Comparison of ENCODE assay signal across 8 cellular contexts in the genomic region with DNA sequence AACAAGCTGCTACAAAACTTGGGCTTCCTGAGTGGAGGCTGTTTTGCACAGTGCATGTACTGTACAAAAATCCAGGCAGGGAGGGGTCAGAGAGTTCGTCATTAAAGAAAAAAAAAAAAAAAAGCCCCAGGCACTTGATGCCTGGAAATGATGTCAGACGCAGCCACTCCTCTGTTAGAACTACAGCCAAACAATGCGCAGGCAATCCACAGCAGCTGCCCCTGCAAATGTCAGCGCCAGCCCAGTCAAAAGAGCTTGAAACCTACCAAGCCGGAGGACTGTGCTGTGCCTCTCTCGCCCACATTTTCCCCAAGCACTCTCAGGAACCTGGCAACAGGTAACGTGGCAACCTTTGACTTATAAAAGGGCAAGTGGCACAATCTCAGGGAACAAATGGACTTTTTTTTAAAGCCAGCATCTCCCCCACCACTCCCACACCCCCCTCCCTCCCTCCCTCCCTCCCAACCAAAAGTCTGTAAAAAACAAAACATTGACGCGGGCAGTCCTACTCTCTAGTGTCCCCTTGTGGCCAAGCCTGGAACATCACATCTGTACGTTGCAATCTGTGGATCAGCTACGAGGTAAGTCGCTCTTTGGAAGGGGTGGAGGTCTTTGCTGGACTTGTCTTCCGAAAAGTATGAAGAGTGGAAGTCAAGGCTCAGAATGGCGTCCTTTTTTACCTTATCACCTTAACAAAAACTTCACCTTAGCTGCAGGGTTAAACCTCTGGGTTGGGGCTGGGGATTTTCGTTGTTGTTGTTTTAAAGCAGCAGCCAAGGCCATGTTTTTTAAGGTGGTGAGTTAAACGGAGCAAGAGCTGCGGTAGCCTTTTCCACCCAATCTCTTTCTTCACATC.
A peak's percentile ranks its signal among the peaks of the same experiment; 100 is the strongest.
DNase-seq lines count a peak whose midpoint lies in the region; ATAC-seq, FAIRE-seq and TF ChIP-seq lines count a peak whose summit lies in the region.

No MANE protein-coding gene starts in this region.

- H3K9me3 ChIP-seq in keratinocyte (ENCODE audit: control insufficient read depth, low read depth, low read length) = no peaks in the 10 kb centered on the region

- no peaks in the 10 kb centered on the region for H3K9me1 ChIP-seq in keratinocyte (ENCODE audit: control insufficient read depth, extremely low read depth, insufficient read depth, low read length)

- peak overlapping the region; percentile 95 for H3K27ac Mint-ChIP-seq in central memory CD8-positive, alpha-beta T cell (ENCODE audit: low read depth)

- peak; percentile 83 to 91 (median 88) for TF ChIP-seq CTCF in keratinocyte (optimal IDR thresholded peaks at IDR 0.05 in 1 of 3, IDR thresholded peaks at IDR 0.05 in 1 of 3, conservative IDR thresholded peaks at IDR 0.05 in 1 of 3; ENCODE audit: extremely low read depth in 1 of 3, insufficient read depth in 2 of 3, low read length in 3 of 3)

- peak; percentile 50 for ATAC-seq in HG03196 (IDR thresholded peaks at IDR 0.05; ENCODE audit: unreplicated experiment)
- peak; percentile 90 for ATAC-seq in central memory CD8-positive, alpha-beta T cell (replicated peaks; ENCODE audit: extremely low read depth, poor library complexity, severe bottlenecking)

- in situ Hi-C loops in GM18951 (cut with MboI; ENCODE audit: low sequenced_read_pairs, unreplicated experiment) = loop anchor here (5.0 to 10.0 kb wide), 2 partner anchors 71 to 137 kb away; no protein-coding TSS in a partner anchor

- peaks cover 5% of the 10 kb centered on the region for H3K79me2 ChIP-seq in keratinocyte (ENCODE audit: control insufficient read depth, insufficient read depth, low read length)

- dilution Hi-C loops in keratinocyte (cut with MboI; ENCODE audit: extremely low pct_ligation_motif_present, low sequenced_read_pairs) = no loop called here

- H3K4me3 ChIP-seq in keratinocyte (ENCODE audit: control insufficient read depth in 2 of 3, extremely low read depth in 1 of 3, insufficient read depth in 2 of 3, low read depth in 1 of 3, low read length in 3 of 3) = peak overlapping the region; percentile 42 to 69 (median 67)

- H3K27me3 ChIP-seq in keratinocyte (ENCODE audit: control insufficient read depth, extremely low read depth, insufficient read depth, low read length) = no peaks in the 10 kb centered on the region

- H3K4me2 ChIP-seq in keratinocyte (ENCODE audit: control insufficient read depth, extremely low read depth, insufficient read depth, low read depth, low read length) = peak overlapping the region; percentile 91

- DNase-seq in AG20443 (ENCODE audit: low spot score) (peak; percentile 90), NCI-H2227 treated with DMSO at 0.1 percent for 48 hours (lab: John Stamatoyannopoulos, UW) (peak; percentile 87), keratinocyte (ENCODE audit: low read depth, low spot score) (peak; percentile 92)
- peak; percentile 71 to 84 (median 74) for DNase-seq in activated CD4-positive, CD25-positive, alpha-beta regulatory T cell (lab: John Stamatoyannopoulos, UW)
- peak; percentile 90 to 91 for DNase-seq in central memory CD8-positive, alpha-beta T cell (ENCODE audit: low spot score in 2 of 2)
- DNase-seq in stimulated activated CD4-positive, alpha-beta T cell treated with anti-CD3 and anti-CD28 coated beads, Interleukin-15, amount 100 ng/mL, for 1 hour (ENCODE audit: low read depth in 1 of 2, low spot score in 1 of 2) = peak; percentile 65 to 76

- peak overlapping the region; percentile 65 for H2AFZ ChIP-seq in keratinocyte (ENCODE audit: control insufficient read depth, low read length)

- peak overlapping the region; percentile 94 for H3K9ac ChIP-seq in keratinocyte (ENCODE audit: control insufficient read depth, extremely low read depth, insufficient read depth, low read length)

- no peaks in the 10 kb centered on the region for H3K9me3 Mint-ChIP-seq in central memory CD8-positive, alpha-beta T cell

- peak overlapping the region; percentile 97 for H3K27ac ChIP-seq in keratinocyte (ENCODE audit: control insufficient read depth, insufficient read depth, low read length)

- H3K27me3 Mint-ChIP-seq in central memory CD8-positive, alpha-beta T cell = no peaks in the 10 kb centered on the region

- peaks cover 3 to 4% of the 10 kb centered on the region in 2 experiments for H3K36me3 ChIP-seq in keratinocyte (ENCODE audit: control insufficient read depth in 2 of 2, extremely low read depth in 1 of 2, insufficient read depth in 2 of 2, low read length in 2 of 2)

- peaks cover 41% of the 10 kb centered on the region for H3K4me1 ChIP-seq in keratinocyte (ENCODE audit: control insufficient read depth, extremely low read depth, insufficient read depth, low read length)

- peak overlapping the region; percentile 89 for H3K4me3 Mint-ChIP-seq in central memory CD8-positive, alpha-beta T cell

- H3K36me3 Mint-ChIP-seq in central memory CD8-positive, alpha-beta T cell (ENCODE audit: insufficient read depth) = peaks cover 29% of the 10 kb centered on the region

- H4K20me1 ChIP-seq in keratinocyte (ENCODE audit: control insufficient read depth, extremely low read depth, insufficient read depth, low read length) = no peaks in the 10 kb centered on the region

- H3K4me1 Mint-ChIP-seq in central memory CD8-positive, alpha-beta T cell = peaks cover 50% of the 10 kb centered on the region

- TF ChIP-seq POLR2A in GM18951 (IDR thresholded peaks at IDR 0.05; ENCODE audit: extremely low read depth, insufficient read depth, insufficient read length) = peak; percentile 38

- peak; percentile 5 for FAIRE-seq in keratinocyte (lab: Jason Lieb, UNC)

Comparison
In these comparisons a context has a peak if more than half of its experiments do, and no peak if none do; other contexts are left out.
1. Peak in every context shown above with its lines: DNase-seq, ATAC-seq, H3K4me3 ChIP-seq and H3K27ac ChIP-seq.